Comparison of ENCODE assay signal across 12 cellular contexts in genomic region chr11:10693509-10694071, GRCh38. TPM values are rescaled to one million over a fixed set of nuclear protein-coding genes. Genes with fewer than 3 reads are reported as not detected.
A peak's percentile ranks its signal among the peaks of the same experiment; 100 is the strongest.
DNase-seq lines count a peak whose midpoint lies in the region; ATAC-seq, FAIRE-seq and TF ChIP-seq lines count a peak whose summit lies in the region.
"Had no signal": no experiment of that assay in that cellular context is flagged by ENCODE, and none has a peak within 500 bp of the region (broad histone marks: within the 10 kb centered on the region; RNA-seq: fewer than 3 reads in every experiment).

Gene IRAG1 (minus strand): TSS chr11:10693755. CDS start chr11:10693602, 153 bp downstream.

- H3K79me1 ChIP-seq in trophoblast cell (ENCODE audit: low read length), result no peaks in the 10 kb centered on the region

- ATAC-seq in heart right ventricle (peak; percentile 74 to 89 (median 80)), HG03280 (IDR thresholded peaks at IDR 0.05; ENCODE audit: unreplicated experiment) (no peak), HG03521 (IDR thresholded peaks at IDR 0.05; ENCODE audit: unreplicated experiment) (no peak)

- H3K23ac ChIP-seq in trophoblast cell (ENCODE audit: low read length), result no peak within 1 kb of the TSS

- peaks cover 0 to 8% (median 0%) of the 10 kb centered on the region in 7 donors for H3K27me3 ChIP-seq in heart right ventricle
- H3K27me3 ChIP-seq in trophoblast cell (ENCODE audit: insufficient read depth, low read length), result no peaks in the 10 kb centered on the region

- intact Hi-C loops in heart right ventricle (cut with DNase I), result no loop called here

- H2BK5ac ChIP-seq in trophoblast cell (ENCODE audit: low read depth, low read length, poor library complexity), result no peak within 1 kb of the TSS

- no peaks in the 10 kb centered on the region for H3K9me3 ChIP-seq in heart right ventricle
- H3K9me3 ChIP-seq in trophoblast cell (ENCODE audit: insufficient read depth, low read depth, low read length), result no peaks in the 10 kb centered on the region

- H4K12ac ChIP-seq in trophoblast cell (ENCODE audit: low read depth, low read length), result no peak within 1 kb of the TSS

- H3K4me1 ChIP-seq in heart right ventricle (peaks cover 0 to 49% (median 13%) of the 10 kb centered on the region in 9 donors), trophoblast cell (ENCODE audit: control insufficient read depth in 1 of 2, insufficient read depth in 2 of 2, low read length in 2 of 2) (peaks cover 1 to 3% of the 10 kb centered on the region in 2 experiments)

- no peak within 1 kb of the TSS for H3K9ac ChIP-seq in trophoblast cell (ENCODE audit: low read length)

- 33 to 43% methylated on average over 18 of the region's 18 CpGs for WGBS in heart right ventricle, 2 donors
- WGBS in trophoblast cell (ENCODE audit: extremely low coverage, insufficient coverage, insufficient read length), result no CpG with 5 or more reads among the region's 18 CpGs

- H3K4ac ChIP-seq in trophoblast cell (ENCODE audit: low read depth, low read length), result no peak within 1 kb of the TSS

- peak within 1 kb of the TSS in 9 of 10 donors; percentile 20 to 54 (median 36) for H3K4me3 ChIP-seq in heart right ventricle
- H3K4me3 ChIP-seq in trophoblast cell (ENCODE audit: low read depth, low read length), result no peak within 1 kb of the TSS

- TF ChIP-seq CTCF in heart right ventricle (IDR thresholded peaks at IDR 0.05), result no peak

- TF ChIP-seq POLR2A in H54 (IDR thresholded peaks at IDR 0.05; ENCODE audit: low read depth, low read length), result no peak

- no peak within 1 kb of the TSS for H4K91ac ChIP-seq in trophoblast cell (ENCODE audit: low read depth, low read length)

- H3K27ac ChIP-seq in heart right ventricle (peak within 1 kb of the TSS in 9 of 10 donors; percentile 25 to 81 (median 65)), trophoblast cell (ENCODE audit: low read depth, low read length) (no peak within 1 kb of the TSS)
- H3K27ac ChIP-seq: epithelial cell of prostate had no signal

- no peak within 1 kb of the TSS for H3K4me2 ChIP-seq in trophoblast cell (ENCODE audit: low read length)

- no peaks in the 10 kb centered on the region for H3K79me2 ChIP-seq in trophoblast cell (ENCODE audit: control insufficient read depth, insufficient read depth, low read length, poor library complexity)

- no peak within 1 kb of the TSS for H3K18ac ChIP-seq in trophoblast cell (ENCODE audit: low read length)

- H3K36me3 ChIP-seq in heart right ventricle, result no peaks in the 10 kb centered on the region
- H3K36me3 ChIP-seq in trophoblast cell (ENCODE audit: control insufficient read depth in 1 of 2, insufficient read depth in 2 of 2, low read length in 2 of 2), result no peaks in the 10 kb centered on the region

- no peak for FAIRE-seq in H54 (lab: Jason Lieb, UNC)

- H4K8ac ChIP-seq in trophoblast cell (ENCODE audit: low read depth, low read length), result no peak within 1 kb of the TSS

- peak within 1 kb of the TSS; percentile 17 for H3K14ac ChIP-seq in trophoblast cell (ENCODE audit: low read length)

- H2BK120ac ChIP-seq in trophoblast cell (ENCODE audit: insufficient read depth, low read length, poor library complexity), result no peak within 1 kb of the TSS

- peak within 1 kb of the TSS; percentile 42 for H2AK5ac ChIP-seq in trophoblast cell (ENCODE audit: low read length)

- no peak within 1 kb of the TSS for H2BK12ac ChIP-seq in trophoblast cell (ENCODE audit: low read length)

- no peak within 1 kb of the TSS for H2AFZ ChIP-seq in trophoblast cell (ENCODE audit: insufficient read depth, low read length, poor library complexity)

- DNase-seq in AG20443 (ENCODE audit: low spot score) (peak; percentile 84), anterior cingulate cortex (lab: John Stamatoyannopoulos, UW) (peak in 44 of 58 donors; percentile 7 to 58 (median 25)), heart right ventricle (peak; percentile 61 to 71), trophoblast cell (no peak), H54 (ENCODE audit: insufficient read length, low spot score) (no peak), NCI-H1105 (lab: John Stamatoyannopoulos, UW) (no peak)
- DNase-seq: activated CD4-positive, alpha-beta T cell treated with anti-CD3 and anti-CD28 coated beads, Interleukin-2, amount 50 U/mL, for 48 hours; CD4-positive, alpha-beta T cell; NCI-H748 treated with DMSO at 0.1 percent for 48 hours had no signal

RNA-seq across cellular contexts. Expression of gene IRAG1, which starts in this region (rescaled TPM):
- total RNA-seq in heart right ventricle, result 1 to 10 TPM; 2.5 to 8.3 (median 5.3) TPM
- polyA plus RNA-seq in heart right ventricle, result 1 to 10 TPM; 4.2 to 4.6 TPM
- 1.5 and 1.9 TPM in 2 replicates for polyA plus RNA-seq in trophoblast cell (2013)
- total RNA-seq: CD4-positive, alpha-beta T cell had no signal

Comparison
In these comparisons a context has a peak if more than half of its experiments do, and no peak if none do; other contexts are left out.
1. DNase-seq: peak in AG20443 (single experiment), anterior cingulate cortex (44 of 58) and heart right ventricle (2 of 2); none in trophoblast cell (0 of 2), H54 (single experiment) and NCI-H1105 (single experiment).
2. ATAC-seq: peak in heart right ventricle (8 of 8); none in HG03280 (single experiment) and HG03521 (single experiment).